In genomic region chrX:44542567-44543325, GRCh38 we compare ENCODE assay signal across 8 cellular contexts. TPM values are rescaled to one million over a fixed set of nuclear protein-coding genes. Genes with fewer than 3 reads are reported as not detected.
DNase-seq lines count a peak whose midpoint lies in the region; TF ChIP-seq lines count a peak whose summit lies in the region.

A gene with protein sequence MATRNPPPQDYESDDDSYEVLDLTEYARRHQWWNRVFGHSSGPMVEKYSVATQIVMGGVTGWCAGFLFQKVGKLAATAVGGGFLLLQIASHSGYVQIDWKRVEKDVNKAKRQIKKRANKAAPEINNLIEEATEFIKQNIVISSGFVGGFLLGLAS (minus strand): TSS chrX:44542859. CDS start chrX:44542832, 27 bp downstream.

- no peaks in the 10 kb centered on the region for H3K36me3 ChIP-seq in suprapubic skin

- peak in 1 of 2 donors; percentile 54 for TF ChIP-seq POLR2A in suprapubic skin (IDR thresholded peaks at IDR 0.05)

- peak; percentile 73 for DNase-seq in GM04503 (ENCODE audit: low read depth)
- peak; percentile 96 for DNase-seq in HEK293T (ENCODE audit: extremely low spot score)
- DNase-seq in NAMALWA (ENCODE audit: low spot score), result peak; percentile 94
- DNase-seq in SK-N-DZ (ENCODE audit: low spot score), result peak; percentile 94
- peak; percentile 87 for DNase-seq in activated naive CD4-positive, alpha-beta T cell treated with anti-CD3 and anti-CD28 coated beads, Interleukin-2, amount 50 U/mL, for 16 hours
- peak; percentile 87 for DNase-seq in germinal center (ENCODE audit: low spot score)
- peak; percentile 5 to 95 (median 80) for DNase-seq in nucleus accumbens (lab: John Stamatoyannopoulos, UW)
- peak; percentile 90 to 95 for DNase-seq in suprapubic skin (ENCODE audit: low spot score in 2 of 2)

- CTCF ChIA-PET in HEK293T (lab: Yijun Ruan, JAX), result interaction anchor here (0.7 kb wide), 1 partner anchor 1862 kb away, joined by 3 read pairs; no protein-coding TSS in a partner anchor

- TF ChIP-seq EP300 in suprapubic skin (IDR thresholded peaks at IDR 0.05), result no peak

- 9% methylated on average over 26 of the region's 35 CpGs for WGBS in suprapubic skin

- H3K27me3 ChIP-seq in suprapubic skin, result no peaks in the 10 kb centered on the region

- H3K4me1 ChIP-seq in suprapubic skin, result peaks cover 20% of the 10 kb centered on the region

- POLR2A ChIA-PET in HEK293T (lab: Yijun Ruan, JAX), result interaction anchor here (0.6 to 1.5 kb wide), 3 partner anchors 289 to 519 kb away, joined by 3 to 4 read pairs (median 3); no protein-coding TSS in a partner anchor

- peak within 1 kb of the TSS; percentile 64 for H3K4me3 ChIP-seq in suprapubic skin

- no peaks in the 10 kb centered on the region for H3K9me3 ChIP-seq in suprapubic skin

- peak within 1 kb of the TSS; percentile 81 for H3K27ac ChIP-seq in suprapubic skin

- peak; percentile 15 to 31 for TF ChIP-seq CTCF in suprapubic skin (IDR thresholded peaks at IDR 0.05)

TF ChIP-seq in HEK293T, 16 proteins besides CTCF, POLR2A, EP300 and RAD21:
- TF ChIP-seq ARNT (IDR thresholded peaks at IDR 0.05), result no peak

RNA-seq across cellular contexts. Expression of the gene that starts here (rescaled TPM):
- 23.2 and 27.6 TPM in 2 replicates for polyA plus RNA-seq in SK-N-DZ (2014; cell fraction: cytosol; rRNA removed)
- polyA plus RNA-seq in SK-N-DZ (2014; cell fraction: nucleus; rRNA removed), result 11.6 and 15.1 TPM in 2 replicates
- 10 to 100 TPM in 2 of 4 donors, 1 to 10 TPM in 2; 5.7 to 18.0 (median 10.5) TPM for total RNA-seq in suprapubic skin

Comparison
In these comparisons a context has a peak if more than half of its experiments do, and no peak if none do; other contexts are left out.
1. Peak in every context shown above with its lines: DNase-seq, H3K4me3 ChIP-seq and H3K27ac ChIP-seq.